Comparison of ENCODE assay signal across 2 cellular contexts in the genomic region with DNA sequence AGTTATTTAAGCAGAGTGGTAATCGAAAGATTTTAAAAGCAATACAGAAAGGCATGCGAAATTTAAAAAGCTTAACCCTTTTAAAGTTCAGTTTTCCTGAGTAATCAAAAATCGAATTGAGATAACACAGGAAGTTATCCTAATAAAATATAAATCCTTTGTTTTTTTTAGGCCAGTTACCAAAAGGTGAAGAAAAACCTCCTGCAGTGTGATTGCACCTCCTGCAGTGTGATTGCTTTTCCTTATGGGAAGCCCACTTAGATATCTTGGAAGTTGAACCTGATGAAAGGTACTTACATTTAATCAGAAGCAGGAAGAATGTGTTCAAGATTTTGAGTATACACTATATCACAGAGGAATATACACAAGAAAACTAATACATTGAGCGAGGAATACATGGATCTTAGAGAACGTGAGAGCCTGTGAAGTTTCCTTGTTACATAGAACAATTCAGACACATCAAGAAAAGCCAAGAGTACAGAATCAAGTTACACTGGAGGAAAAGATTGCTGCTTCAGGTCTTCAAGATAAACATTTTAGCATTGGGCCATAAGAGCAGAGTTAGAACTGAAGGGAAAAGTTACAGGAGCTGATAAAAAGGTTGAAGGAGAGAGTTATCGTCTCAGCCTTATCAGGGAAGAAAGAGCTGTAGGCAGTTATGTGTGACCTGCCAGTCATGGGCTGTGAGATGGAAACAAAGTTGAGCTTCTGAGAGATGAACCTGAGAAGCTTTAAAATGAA.
TF ChIP-seq lines count a peak whose summit lies in the region.

No MANE protein-coding gene starts in this region.

TF ChIP-seq in IMR-90, 13 proteins besides CTCF, POLR2A, EP300 and RAD21:
- TF ChIP-seq RFX5 (IDR thresholded peaks at IDR 0.05; ENCODE audit: low read depth, low read length) (no peak), ELK1 (IDR thresholded peaks at IDR 0.05; ENCODE audit: borderline replicate concordance, low read depth, low read length) (no peak), RCOR1 (IDR thresholded peaks at IDR 0.05; ENCODE audit: insufficient replicate concordance, low read length) (no peak), CHD1 (IDR thresholded peaks at IDR 0.05; ENCODE audit: low read depth, low read length) (no peak), MXI1 (IDR thresholded peaks at IDR 0.05; ENCODE audit: borderline replicate concordance, low read depth, low read length) (no peak), CEBPB (IDR thresholded peaks at IDR 0.05; ENCODE audit: low read depth, low read length) (no peak), FOS (IDR thresholded peaks at IDR 0.05; ENCODE audit: low read depth, low read length) (no peak), SMC3 (IDR thresholded peaks at IDR 0.05; ENCODE audit: low read depth, low read length) (no peak), MAZ (IDR thresholded peaks at IDR 0.05; ENCODE audit: borderline replicate concordance, low read depth, low read length) (no peak), NFE2L2 (IDR thresholded peaks at IDR 0.05; ENCODE audit: low read depth, low read length) (no peak), BHLHE40 (IDR thresholded peaks at IDR 0.05; ENCODE audit: low read depth, low read length) (no peak), MAFK (IDR thresholded peaks at IDR 0.05; ENCODE audit: low read depth, low read length) (no peak)
- TF ChIP-seq, protein P1, sequence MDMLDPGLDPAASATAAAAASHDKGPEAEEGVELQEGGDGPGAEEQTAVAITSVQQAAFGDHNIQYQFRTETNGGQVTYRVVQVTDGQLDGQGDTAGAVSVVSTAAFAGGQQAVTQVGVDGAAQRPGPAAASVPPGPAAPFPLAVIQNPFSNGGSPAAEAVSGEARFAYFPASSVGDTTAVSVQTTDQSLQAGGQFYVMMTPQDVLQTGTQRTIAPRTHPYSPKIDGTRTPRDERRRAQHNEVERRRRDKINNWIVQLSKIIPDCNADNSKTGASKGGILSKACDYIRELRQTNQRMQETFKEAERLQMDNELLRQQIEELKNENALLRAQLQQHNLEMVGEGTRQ (IDR thresholded peaks at IDR 0.05; ENCODE audit: low read depth, low read length), result no peak

TF ChIP-seq in neural cell, 6 proteins besides CTCF, POLR2A, EP300 and RAD21:
- TF ChIP-seq, protein P2, sequence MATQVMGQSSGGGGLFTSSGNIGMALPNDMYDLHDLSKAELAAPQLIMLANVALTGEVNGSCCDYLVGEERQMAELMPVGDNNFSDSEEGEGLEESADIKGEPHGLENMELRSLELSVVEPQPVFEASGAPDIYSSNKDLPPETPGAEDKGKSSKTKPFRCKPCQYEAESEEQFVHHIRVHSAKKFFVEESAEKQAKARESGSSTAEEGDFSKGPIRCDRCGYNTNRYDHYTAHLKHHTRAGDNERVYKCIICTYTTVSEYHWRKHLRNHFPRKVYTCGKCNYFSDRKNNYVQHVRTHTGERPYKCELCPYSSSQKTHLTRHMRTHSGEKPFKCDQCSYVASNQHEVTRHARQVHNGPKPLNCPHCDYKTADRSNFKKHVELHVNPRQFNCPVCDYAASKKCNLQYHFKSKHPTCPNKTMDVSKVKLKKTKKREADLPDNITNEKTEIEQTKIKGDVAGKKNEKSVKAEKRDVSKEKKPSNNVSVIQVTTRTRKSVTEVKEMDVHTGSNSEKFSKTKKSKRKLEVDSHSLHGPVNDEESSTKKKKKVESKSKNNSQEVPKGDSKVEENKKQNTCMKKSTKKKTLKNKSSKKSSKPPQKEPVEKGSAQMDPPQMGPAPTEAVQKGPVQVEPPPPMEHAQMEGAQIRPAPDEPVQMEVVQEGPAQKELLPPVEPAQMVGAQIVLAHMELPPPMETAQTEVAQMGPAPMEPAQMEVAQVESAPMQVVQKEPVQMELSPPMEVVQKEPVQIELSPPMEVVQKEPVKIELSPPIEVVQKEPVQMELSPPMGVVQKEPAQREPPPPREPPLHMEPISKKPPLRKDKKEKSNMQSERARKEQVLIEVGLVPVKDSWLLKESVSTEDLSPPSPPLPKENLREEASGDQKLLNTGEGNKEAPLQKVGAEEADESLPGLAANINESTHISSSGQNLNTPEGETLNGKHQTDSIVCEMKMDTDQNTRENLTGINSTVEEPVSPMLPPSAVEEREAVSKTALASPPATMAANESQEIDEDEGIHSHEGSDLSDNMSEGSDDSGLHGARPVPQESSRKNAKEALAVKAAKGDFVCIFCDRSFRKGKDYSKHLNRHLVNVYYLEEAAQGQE (IDR thresholded peaks at IDR 0.05; ENCODE audit: borderline replicate concordance), result peak; percentile 52
- no peak for TF ChIP-seq TAF1 (IDR thresholded peaks at IDR 0.05; ENCODE audit: low read depth)
